9 cellular contexts compared by ENCODE assay signal in the genomic region with DNA sequence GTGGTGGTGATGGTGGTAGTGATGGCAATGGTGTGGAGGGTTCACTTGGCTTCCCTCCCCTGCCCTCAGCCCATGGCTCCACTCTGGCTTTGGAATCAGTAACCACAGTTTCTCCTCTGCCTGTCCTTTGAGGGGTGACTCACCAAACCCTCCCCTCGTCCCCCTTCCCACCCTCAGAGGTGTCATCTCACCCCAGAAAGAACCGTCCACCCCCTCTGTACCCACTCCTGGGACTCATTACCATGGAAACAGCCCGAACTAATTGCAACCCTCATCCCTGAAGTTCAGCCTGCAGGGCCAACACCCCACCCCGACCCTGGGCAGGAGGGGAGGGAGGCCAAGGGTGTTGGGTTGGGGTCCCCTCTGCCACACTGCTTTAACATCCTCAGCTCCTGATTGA. TPM values are rescaled to one million over a fixed set of nuclear protein-coding genes. Genes with fewer than 3 reads are reported as not detected.
DNase-seq lines count a peak whose midpoint lies in the region; ATAC-seq and TF ChIP-seq lines count a peak whose summit lies in the region.
"Had no signal": no experiment of that assay in that cellular context is flagged by ENCODE, and none has a peak within 500 bp of the region (broad histone marks: within the 10 kb centered on the region; RNA-seq: fewer than 3 reads in every experiment).

No MANE protein-coding gene starts in this region.

- no peak overlapping the region for H3K4ac ChIP-seq in mesenchymal stem cell (ENCODE audit: low read depth in 1 of 2, low read length in 2 of 2)

- H3K9me3 Mint-ChIP-seq in activated CD4-positive, alpha-beta memory T cell treated with anti-CD3 and anti-CD28 coated beads, Interleukin-2, amount 10 ng/mL, durations not matched to agents 7 days and 5 days, result no peaks in the 10 kb centered on the region

- H2AFZ ChIP-seq in mammary epithelial cell (ENCODE audit: low read depth, low read length) (no peak overlapping the region), mesenchymal stem cell (ENCODE audit: low read depth, low read length) (no peak overlapping the region)

- no peak overlapping the region for H2BK12ac ChIP-seq in mesenchymal stem cell (ENCODE audit: low read length in 2 of 2)

- peaks cover 50% of the 10 kb centered on the region for H3K79me1 ChIP-seq in mesenchymal stem cell (replicated peaks; ENCODE audit: low read length, poor library complexity, severe bottlenecking)

- H3K4me1 ChIP-seq in HUES64 (ENCODE audit: insufficient read depth, low read length) (peaks cover 20% of the 10 kb centered on the region), mammary epithelial cell (ENCODE audit: insufficient read depth, low read length) (peaks cover 42% of the 10 kb centered on the region), mesenchymal stem cell (ENCODE audit: control insufficient read depth, insufficient read depth, low read depth, low read length) (peaks cover 33% of the 10 kb centered on the region), testis (peaks cover 20% of the 10 kb centered on the region)

- no peak overlapping the region for H2BK120ac ChIP-seq in mesenchymal stem cell (ENCODE audit: low read depth, low read length)

- no peaks in the 10 kb centered on the region for H4K20me1 ChIP-seq in mammary epithelial cell (ENCODE audit: insufficient read depth, low read length)

- no peak overlapping the region for H3K4me3 Mint-ChIP-seq in activated CD4-positive, alpha-beta memory T cell treated with anti-CD3 and anti-CD28 coated beads, Interleukin-2, amount 10 ng/mL, durations not matched to agents 7 days and 5 days

- H3K36me3 ChIP-seq in HUES64 (ENCODE audit: insufficient read depth, low read length) (peaks cover 57% of the 10 kb centered on the region), mammary epithelial cell (ENCODE audit: insufficient read depth, low read length) (peaks cover 12% of the 10 kb centered on the region), mesenchymal stem cell (ENCODE audit: control insufficient read depth in 1 of 2, insufficient read depth in 2 of 2, low read depth in 1 of 2, low read length in 2 of 2) (peaks cover 82 to 94% of the 10 kb centered on the region in 2 experiments), testis (ENCODE audit: low read depth, missing control alignments) (no peaks in the 10 kb centered on the region)

- in situ Hi-C loops in mammary epithelial cell (cut with MboI; ENCODE audit: low sequenced_read_pairs in 2 of 2), result no loop called here

- H4K8ac ChIP-seq in mesenchymal stem cell (ENCODE audit: low read length), result no peak overlapping the region

- H3K9me3 ChIP-seq in HUES64 (ENCODE audit: insufficient read depth, low read depth, low read length), result no peaks in the 10 kb centered on the region
- no peaks in the 10 kb centered on the region for H3K9me3 ChIP-seq in mammary epithelial cell (replicated peaks; ENCODE audit: insufficient read depth, low read length)
- H3K9me3 ChIP-seq in mesenchymal stem cell (ENCODE audit: control insufficient read depth, low read length), result no peaks in the 10 kb centered on the region
- H3K9me3 ChIP-seq in testis, result no peaks in the 10 kb centered on the region

- H2AK5ac ChIP-seq in mesenchymal stem cell (ENCODE audit: low read length, severe bottlenecking), result no peak overlapping the region

- no peak for ATAC-seq in HG03175 (IDR thresholded peaks at IDR 0.05; ENCODE audit: unreplicated experiment)
- no peak for ATAC-seq in HG03378 (IDR thresholded peaks at IDR 0.05; ENCODE audit: unreplicated experiment)

- H4K91ac ChIP-seq in mesenchymal stem cell (ENCODE audit: low read length), result no peak overlapping the region

- no peaks in the 10 kb centered on the region for H3K36me3 Mint-ChIP-seq in activated CD4-positive, alpha-beta memory T cell treated with anti-CD3 and anti-CD28 coated beads, Interleukin-2, amount 10 ng/mL, durations not matched to agents 7 days and 5 days (ENCODE audit: low read depth)

- H3K27ac ChIP-seq in HUES64 (ENCODE audit: low read depth, low read length) (peak overlapping the region; percentile 59; the same call in 1 of the 2 replicates), mammary epithelial cell (ENCODE audit: insufficient read depth, low read depth, low read length) (peak overlapping the region; percentile 32), mesenchymal stem cell (ENCODE audit: low read length, poor library complexity, severe bottlenecking) (no peak overlapping the region), testis (peak overlapping the region; percentile 28 to 87)

- DNase-seq in mammary epithelial cell (no peak), mesenchymal stem cell (peak; percentile 59), testis (no peak), NOMO-1 treated with DMSO at 0.1 percent for 48 hours (lab: John Stamatoyannopoulos, UW; ENCODE audit: unreplicated experiment) (no peak)
- no peak for DNase-seq in activated CD4-positive, alpha-beta memory T cell treated with anti-CD3 and anti-CD28 coated beads, Interleukin-2, amount 10 ng/mL, durations not matched to agents 7 days and 5 days

- H2BK5ac ChIP-seq in mesenchymal stem cell (ENCODE audit: low read depth, low read length, poor library complexity, severe bottlenecking), result no peak overlapping the region

- peaks cover 2% of the 10 kb centered on the region for H3K27me3 Mint-ChIP-seq in activated CD4-positive, alpha-beta memory T cell treated with anti-CD3 and anti-CD28 coated beads, Interleukin-2, amount 10 ng/mL, durations not matched to agents 7 days and 5 days

- H3K27ac Mint-ChIP-seq in activated CD4-positive, alpha-beta memory T cell treated with anti-CD3 and anti-CD28 coated beads, Interleukin-2, amount 10 ng/mL, durations not matched to agents 7 days and 5 days, result no peak overlapping the region

- H3K23ac ChIP-seq in mesenchymal stem cell (ENCODE audit: low read length in 2 of 2), result no peak overlapping the region

- H3K9ac ChIP-seq in HUES64 (ENCODE audit: low read depth, low read length) (peak overlapping the region; percentile 37), mammary epithelial cell (ENCODE audit: insufficient read depth, low read length) (no peak overlapping the region), mesenchymal stem cell (ENCODE audit: low read length) (peak overlapping the region; percentile 78)

- H3K4me1 Mint-ChIP-seq in activated CD4-positive, alpha-beta memory T cell treated with anti-CD3 and anti-CD28 coated beads, Interleukin-2, amount 10 ng/mL, durations not matched to agents 7 days and 5 days, result no peaks in the 10 kb centered on the region

- CTCF ChIA-PET in mammary epithelial cell (lab: Charles Lee; ENCODE audit: low non-redundant PET), result no interaction called here
- CTCF ChIA-PET in activated CD4-positive, alpha-beta memory T cell treated with anti-CD3 and anti-CD28 coated beads, Interleukin-2, amount 10 ng/mL, durations not matched to agents 7 days and 5 days (lab: Charles Lee), result no interaction called here

- peaks cover 3% of the 10 kb centered on the region for H3K79me2 ChIP-seq in mammary epithelial cell (ENCODE audit: insufficient read depth, low read length)

- H3K4me2 ChIP-seq in mammary epithelial cell (ENCODE audit: insufficient read depth, low read depth, low read length), result peak overlapping the region; percentile 61
- no peak overlapping the region for H3K4me2 ChIP-seq in mesenchymal stem cell (ENCODE audit: low read length, poor library complexity, severe bottlenecking)

- 68% methylated on average over 4 of the region's 4 CpGs for WGBS in HUES64
- WGBS in mammary epithelial cell (ENCODE audit: low coverage, missing lambda C conversion rate), result 0% methylated on average over 2 of the region's 4 CpGs
- WGBS in mesenchymal stem cell, result 58% methylated on average over 2 of the region's 4 CpGs
- WGBS in testis, 2 donors, result 51 to 80% methylated on average over 3 to 4 of the region's 4 CpGs

- no peak overlapping the region for H2BK15ac ChIP-seq in mesenchymal stem cell (ENCODE audit: low read depth, poor library complexity, severe bottlenecking)

- no peak overlapping the region for H3K14ac ChIP-seq in mesenchymal stem cell (ENCODE audit: low read length in 2 of 2)

- BruUV-seq in mammary epithelial cell (replicated peaks; lab: Mats Ljungman, UMichigan), result no TSS peak

- peak overlapping the region in 1 of 2 experiments; percentile 41 for H3K18ac ChIP-seq in mesenchymal stem cell (ENCODE audit: low read depth in 1 of 2, low read length in 2 of 2)

- dilution Hi-C loops in mammary epithelial cell (cut with HindIII; ENCODE audit: low sequenced_read_pairs), result no loop called here

- POLR2A ChIA-PET in activated CD4-positive, alpha-beta memory T cell treated with anti-CD3 and anti-CD28 coated beads, Interleukin-2, amount 10 ng/mL, durations not matched to agents 7 days and 5 days (lab: Charles Lee), result no interaction called here

- TF ChIP-seq CTCF in mammary epithelial cell (conservative IDR thresholded peaks at IDR 0.05 in 1 of 2, IDR thresholded peaks at IDR 0.05 in 1 of 2; ENCODE audit: extremely low read depth in 1 of 2, insufficient read depth in 1 of 2, low read depth in 1 of 2, low read length in 2 of 2), result no peak
- no peak for TF ChIP-seq CTCF in testis (IDR thresholded peaks at IDR 0.05)

- H3K4me3 ChIP-seq in HUES64 (ENCODE audit: low read length), result peak overlapping the region; percentile 62; the same call in 1 of the 2 replicates
- no peak overlapping the region for H3K4me3 ChIP-seq in mammary epithelial cell (replicated peaks in 1 of 3; ENCODE audit: insufficient read depth in 1 of 3, low read depth in 2 of 3, low read length in 3 of 3)
- H3K4me3 ChIP-seq in mesenchymal stem cell (ENCODE audit: insufficient read depth in 1 of 2, low read depth in 1 of 2, low read length in 2 of 2), result peak overlapping the region in 1 of 2 experiments; percentile 24
- no peak overlapping the region for H3K4me3 ChIP-seq in testis

- H3K27me3 ChIP-seq in HUES64 (ENCODE audit: insufficient read depth, low read length), result no peaks in the 10 kb centered on the region
- H3K27me3 ChIP-seq in mammary epithelial cell (ENCODE audit: insufficient read depth, low read length), result no peaks in the 10 kb centered on the region
- H3K27me3 ChIP-seq in mesenchymal stem cell (ENCODE audit: control insufficient read depth in 1 of 2, insufficient read depth in 1 of 2, low read length in 2 of 2), result no peaks in the 10 kb centered on the region
- H3K27me3 ChIP-seq in testis, result no peaks in the 10 kb centered on the region

- TF ChIP-seq POLR2A in testis (IDR thresholded peaks at IDR 0.05), result no peak

- intact Hi-C loops in mammary epithelial cell (cut with micrococcal nuclease), result no loop called here
- intact Hi-C loops in testis (cut with DNase I; ENCODE audit: low total_unique reads), result no loop called here

RNA-seq across cellular contexts. Expression of gene PHLDB1, which starts 26.6 kb away (rescaled TPM):
- 51.4 TPM for polyA plus RNA-seq in HUES64 (2013, experiment 1 of 2)
- 62.6 TPM for polyA plus RNA-seq in HUES64 (2013, experiment 2 of 2)
- 100 to 1,000 TPM in 1 of 2 donors, 10 to 100 TPM in 1; 62.8 to 198 TPM for total RNA-seq in mammary epithelial cell
- 54.1 TPM for polyA plus RNA-seq in mammary epithelial cell
- polyA minus RNA-seq in mammary epithelial cell, result 101 TPM
- polyA plus RNA-seq in mesenchymal stem cell (2013, experiment 1 of 2), result 124 TPM
- polyA plus RNA-seq in mesenchymal stem cell (2013, experiment 2 of 2), result 114 TPM
- 100 to 1,000 TPM in 1 of 2 donors, 10 to 100 TPM in 1; 95.9 to 102 TPM for total RNA-seq in testis
- polyA plus RNA-seq in testis (ENCODE audit: insufficient read depth, low read depth, low replicate concordance), result 51.1 TPM
- under 1 TPM; 0.53 to 0.63 TPM for total RNA-seq in activated CD4-positive, alpha-beta memory T cell treated with anti-CD3 and anti-CD28 coated beads, Interleukin-2, amount 10 ng/mL, durations not matched to agents 7 days and 5 days

RNA-seq across cellular contexts. Expression of gene TREH, which starts 45.5 kb away (rescaled TPM):
- not detected for polyA plus RNA-seq in HUES64 (2013, experiment 1 of 2)
- polyA plus RNA-seq in HUES64 (2013, experiment 2 of 2), result not detected
- total RNA-seq in mammary epithelial cell, result under 1 TPM in 1 of 2 donors, not detected in 1; 0.33 TPM
- polyA plus RNA-seq in mammary epithelial cell, result not detected
- polyA minus RNA-seq in mammary epithelial cell, result not detected
- not detected for polyA plus RNA-seq in mesenchymal stem cell (2013, experiment 1 of 2)
- not detected for polyA plus RNA-seq in mesenchymal stem cell (2013, experiment 2 of 2)
- 1 to 10 TPM in 1 of 2 donors, under 1 TPM in 1; 0.62 to 1.7 TPM for total RNA-seq in testis
- polyA plus RNA-seq in testis (ENCODE audit: insufficient read depth, low read depth, low replicate concordance), result 4.0 TPM
- total RNA-seq in activated CD4-positive, alpha-beta memory T cell treated with anti-CD3 and anti-CD28 coated beads, Interleukin-2, amount 10 ng/mL, durations not matched to agents 7 days and 5 days, result not detected
- total RNA-seq: left cardiac atrium had no signal

Comparison
In these comparisons a context has a peak if more than half of its experiments do, and no peak if none do; other contexts are left out.
1. RNA of gene PHLDB1, which starts 26.6 kb away (total RNA-seq): 62.8 to 198 TPM in mammary epithelial cell and 95.9 to 102 TPM in testis; 0.53 to 0.63 TPM in activated CD4-positive, alpha-beta memory T cell treated with anti-CD3 and anti-CD28 coated beads, Interleukin-2, amount 10 ng/mL, durations not matched to agents 7 days and 5 days; every median in the first group is over 10 times any median in the second.